In genomic region chr19:55485439-55486011, GRCh38 we compare ENCODE assay signal across 6 cellular contexts. TPM values are rescaled to one million over a fixed set of nuclear protein-coding genes. Genes with fewer than 3 reads are reported as not detected.
DNase-seq lines count a peak whose midpoint lies in the region; ATAC-seq and TF ChIP-seq lines count a peak whose summit lies in the region.

No MANE protein-coding gene starts in this region.

- no peak for ATAC-seq in stimulated activated naive CD8-positive, alpha-beta T cell treated with anti-CD3 and anti-CD28 coated beads, Interleukin-15, Interleukin-2, amounts not matched to agents 100 U/mL and 50 U/mL, for 24 hours
- no peak for ATAC-seq in left cardiac atrium

- intact Hi-C loops in left cardiac atrium (cut with DNase I): no loop called here
- intact Hi-C loops in uterus (cut with DNase I; ENCODE audit: low total_unique reads): no loop called here

- no peak for TF ChIP-seq POLR2A in uterus (IDR thresholded peaks at IDR 0.05)

- H3K36me3 ChIP-seq in uterus: no peaks in the 10 kb centered on the region

- no peaks in the 10 kb centered on the region for H3K9me3 ChIP-seq in uterus

- peak overlapping the region; percentile 89 for H3K27ac Mint-ChIP-seq in stimulated activated naive CD8-positive, alpha-beta T cell treated with anti-CD3 and anti-CD28 coated beads, Interleukin-15, Interleukin-2, amounts not matched to agents 100 ng/mL and 50 ng/mL, for 24 hours

- peaks cover 5 to 32% of the 10 kb centered on the region in 2 donors for H3K4me1 ChIP-seq in uterus

- no peaks in the 10 kb centered on the region for H3K27me3 Mint-ChIP-seq in stimulated activated naive CD8-positive, alpha-beta T cell treated with anti-CD3 and anti-CD28 coated beads, Interleukin-15, Interleukin-2, amounts not matched to agents 100 ng/mL and 50 ng/mL, for 24 hours

- peak overlapping the region; percentile 42 to 58 for H3K4me3 ChIP-seq in uterus

- H3K9me3 Mint-ChIP-seq in stimulated activated naive CD8-positive, alpha-beta T cell treated with anti-CD3 and anti-CD28 coated beads, Interleukin-15, Interleukin-2, amounts not matched to agents 100 ng/mL and 50 ng/mL, for 24 hours: no peaks in the 10 kb centered on the region

- H3K27ac ChIP-seq in uterus: peak overlapping the region; percentile 96 to 99

- H3K4me3 Mint-ChIP-seq in stimulated activated naive CD8-positive, alpha-beta T cell treated with anti-CD3 and anti-CD28 coated beads, Interleukin-15, Interleukin-2, amounts not matched to agents 100 ng/mL and 50 ng/mL, for 24 hours: peak overlapping the region; percentile 80

- H3K4me1 Mint-ChIP-seq in stimulated activated naive CD8-positive, alpha-beta T cell treated with anti-CD3 and anti-CD28 coated beads, Interleukin-15, Interleukin-2, amounts not matched to agents 100 ng/mL and 50 ng/mL, for 24 hours (ENCODE audit: low read depth): peaks cover 26% of the 10 kb centered on the region

- no peaks in the 10 kb centered on the region for H3K27me3 ChIP-seq in uterus

- no peaks in the 10 kb centered on the region for H3K36me3 Mint-ChIP-seq in stimulated activated naive CD8-positive, alpha-beta T cell treated with anti-CD3 and anti-CD28 coated beads, Interleukin-15, Interleukin-2, amounts not matched to agents 100 ng/mL and 50 ng/mL, for 24 hours (ENCODE audit: low read depth)

- TF ChIP-seq CTCF in uterus (IDR thresholded peaks at IDR 0.05): no peak

- no peak for DNase-seq in stimulated activated naive CD8-positive, alpha-beta T cell treated with anti-CD3 and anti-CD28 coated beads, Interleukin-15, Interleukin-2, amounts not matched to agents 100 U/mL and 50 U/mL, for 24 hours
- DNase-seq in left cardiac atrium (peak; percentile 37), uterus (peak in 1 of 2 donors; percentile 40), GM19240 (ENCODE audit: insufficient read length, low spot score) (no peak)
- DNase-seq in stimulated activated CD4-positive, alpha-beta T cell treated with anti-CD3 and anti-CD28 coated beads, Interleukin-2, amount 100 ng/mL, for 24 hours: no peak

RNA-seq across cellular contexts. Expression of gene NAT14, which starts 0.5 kb away (rescaled TPM):
- total RNA-seq in left cardiac atrium (10 to 100 TPM in 1 of 2 donors, 1 to 10 TPM in 1; 9.2 to 13.7 TPM), uterus (10 to 100 TPM; 16.8 to 44.3 (median 19.6) TPM)

RNA-seq across cellular contexts. Expression of gene SSC5D, which starts 2.7 kb away (rescaled TPM):
- total RNA-seq in left cardiac atrium (1 to 10 TPM; 5.7 to 6.7 TPM), uterus (10 to 100 TPM in 3 of 4 donors, 1 to 10 TPM in 1; 5.0 to 50.8 (median 36.0) TPM)

RNA-seq across cellular contexts. Expression of gene ZNF628, which starts 9.1 kb away (rescaled TPM):
- total RNA-seq in left cardiac atrium (1 to 10 TPM; 5.3 to 9.0 TPM), uterus (10 to 100 TPM in 2 of 4 donors, 1 to 10 TPM in 1, not detected in 1; 1.0 to 29.5 (median 11.9) TPM)

RNA-seq across cellular contexts. Expression of gene C19orf85, which starts 21.0 kb away (rescaled TPM):
- total RNA-seq in left cardiac atrium: not detected
- total RNA-seq in uterus: not detected

RNA-seq across cellular contexts. Expression of gene ISOC2, which starts 24.1 kb away (rescaled TPM):
- total RNA-seq in left cardiac atrium: 10 to 100 TPM; 58.4 to 60.5 TPM
- total RNA-seq in uterus: 10 to 100 TPM in 3 of 4 donors, 1 to 10 TPM in 1; 1.2 to 78.6 (median 23.8) TPM
